Comparison of ENCODE assay signal across 8 cellular contexts in genomic region chr20:40160151-40160550, GRCh38.
DNase-seq lines count a peak whose midpoint lies in the region; ATAC-seq and TF ChIP-seq lines count a peak whose summit lies in the region.

No MANE protein-coding gene starts in this region.

- H3K9me3 Mint-ChIP-seq in neural crest cell, result no peaks in the 10 kb centered on the region

- H3K9me3 ChIP-seq in SK-N-MC (ENCODE audit: low read depth, low read length), result no peaks in the 10 kb centered on the region
- no peaks in the 10 kb centered on the region for H3K9me3 ChIP-seq in fibroblast of lung (ENCODE audit: control insufficient read depth, insufficient read depth, low read depth, low read length)

- peak in 2 of 3 donors; percentile 1 to 4 for DNase-seq in stimulated activated CD4-positive, alpha-beta T cell treated with anti-CD3 and anti-CD28 coated beads, Interleukin-12 subunit alpha, Interleukin-12 subunit beta, amount 100 ng/mL, for 48 hours (ENCODE audit: low read depth in 2 of 3, low spot score in 1 of 3)
- DNase-seq in stimulated activated CD4-positive, alpha-beta T cell treated with anti-CD3 and anti-CD28 coated beads, Interleukin-12 subunit alpha, Interleukin-12 subunit beta, amount 100 ng/mL, for 4 hours, result no peak
- DNase-seq in LNCaP clone FGC (ENCODE audit: low read depth) (peak; percentile 62), SK-N-MC (ENCODE audit: low read depth, low spot score) (no peak), fibroblast of lung (ENCODE audit: low read depth in 2 of 2) (peak in 1 of 2 donors; percentile 54), neural crest cell (ENCODE audit: low read depth, low spot score) (peak; percentile 43)
- no peak for DNase-seq in effector CD4-positive, alpha-beta T cell

- peak; percentile 79 for TF ChIP-seq CTCF in LNCaP clone FGC (IDR thresholded peaks at IDR 0.05; ENCODE audit: control insufficient read depth, extremely low read depth, insufficient read depth)
- peak; percentile 68 to 76 for TF ChIP-seq CTCF in fibroblast of lung (conservative IDR thresholded peaks at IDR 0.05 in 1 of 2, IDR thresholded peaks at IDR 0.05 in 1 of 2; ENCODE audit: low read depth in 1 of 2, low read length in 2 of 2)
- TF ChIP-seq CTCF in neural crest cell (conservative IDR thresholded peaks at IDR 0.05), result peak; percentile 83

- H3K4me1 ChIP-seq in fibroblast of lung (ENCODE audit: control insufficient read depth, extremely low read depth, insufficient read depth, low read length), result no peaks in the 10 kb centered on the region

- H3K79me2 ChIP-seq in fibroblast of lung (ENCODE audit: control insufficient read depth, insufficient read depth, low read length), result no peaks in the 10 kb centered on the region

- no peaks in the 10 kb centered on the region for H3K36me3 Mint-ChIP-seq in neural crest cell (ENCODE audit: low read depth)

- no peaks in the 10 kb centered on the region for H3K4me1 Mint-ChIP-seq in neural crest cell

- H4K20me1 ChIP-seq in fibroblast of lung (ENCODE audit: control insufficient read depth, extremely low read depth, insufficient read depth, low read length), result no peaks in the 10 kb centered on the region

- ATAC-seq in GM18517 (IDR thresholded peaks at IDR 0.05; ENCODE audit: unreplicated experiment), result no peak

- no peaks in the 10 kb centered on the region for H3K27me3 Mint-ChIP-seq in neural crest cell (ENCODE audit: low read depth)

- H3K4me3 ChIP-seq in LNCaP clone FGC (ENCODE audit: low read depth, low read length) (no peak overlapping the region), SK-N-MC (no peak overlapping the region), fibroblast of lung (replicated peaks in 1 of 4; ENCODE audit: control extremely low read depth in 1 of 4, insufficient read depth in 1 of 4, low read depth in 3 of 4, low read length in 4 of 4) (no peak overlapping the region)

- H2AFZ ChIP-seq in fibroblast of lung (ENCODE audit: low read length), result no peak overlapping the region

- no peak overlapping the region for H3K27ac Mint-ChIP-seq in neural crest cell (ENCODE audit: unreplicated experiment)

- no peaks in the 10 kb centered on the region for H3K27me3 ChIP-seq in fibroblast of lung (ENCODE audit: control insufficient read depth, insufficient read depth, low read length)

- H3K27ac ChIP-seq in SK-N-MC (peak overlapping the region; percentile 53; the same call in 1 of the 2 replicates), fibroblast of lung (ENCODE audit: insufficient read depth, low read length) (no peak overlapping the region)

- H3K4me2 ChIP-seq in fibroblast of lung (ENCODE audit: extremely low read depth, insufficient read depth, low read length), result no peak overlapping the region

- H3K4me3 Mint-ChIP-seq in neural crest cell, result no peak overlapping the region

- H3K9ac ChIP-seq in SK-N-MC (ENCODE audit: insufficient read length) (no peak overlapping the region), fibroblast of lung (ENCODE audit: insufficient read depth, low read length) (no peak overlapping the region)

- H3K36me3 ChIP-seq in SK-N-MC (ENCODE audit: insufficient read depth, low read length), result no peaks in the 10 kb centered on the region
- H3K36me3 ChIP-seq in fibroblast of lung (ENCODE audit: control insufficient read depth, insufficient read depth, low read length), result no peaks in the 10 kb centered on the region

Comparison
In these comparisons a context has a peak if more than half of its experiments do, and no peak if none do; other contexts are left out.
1. DNase-seq: peak in stimulated activated CD4-positive, alpha-beta T cell treated with anti-CD3 and anti-CD28 coated beads, Interleukin-12 subunit alpha, Interleukin-12 subunit beta, amount 100 ng/mL, for 48 hours (2 of 3), LNCaP clone FGC (single experiment) and neural crest cell (single experiment); none in stimulated activated CD4-positive, alpha-beta T cell treated with anti-CD3 and anti-CD28 coated beads, Interleukin-12 subunit alpha, Interleukin-12 subunit beta, amount 100 ng/mL, for 4 hours (single experiment), SK-N-MC (single experiment) and effector CD4-positive, alpha-beta T cell (single experiment).
2. Peak in every context shown above with its lines, with median percentiles within 50 percentile points of each other: CTCF ChIP-seq.